In the genomic region with DNA sequence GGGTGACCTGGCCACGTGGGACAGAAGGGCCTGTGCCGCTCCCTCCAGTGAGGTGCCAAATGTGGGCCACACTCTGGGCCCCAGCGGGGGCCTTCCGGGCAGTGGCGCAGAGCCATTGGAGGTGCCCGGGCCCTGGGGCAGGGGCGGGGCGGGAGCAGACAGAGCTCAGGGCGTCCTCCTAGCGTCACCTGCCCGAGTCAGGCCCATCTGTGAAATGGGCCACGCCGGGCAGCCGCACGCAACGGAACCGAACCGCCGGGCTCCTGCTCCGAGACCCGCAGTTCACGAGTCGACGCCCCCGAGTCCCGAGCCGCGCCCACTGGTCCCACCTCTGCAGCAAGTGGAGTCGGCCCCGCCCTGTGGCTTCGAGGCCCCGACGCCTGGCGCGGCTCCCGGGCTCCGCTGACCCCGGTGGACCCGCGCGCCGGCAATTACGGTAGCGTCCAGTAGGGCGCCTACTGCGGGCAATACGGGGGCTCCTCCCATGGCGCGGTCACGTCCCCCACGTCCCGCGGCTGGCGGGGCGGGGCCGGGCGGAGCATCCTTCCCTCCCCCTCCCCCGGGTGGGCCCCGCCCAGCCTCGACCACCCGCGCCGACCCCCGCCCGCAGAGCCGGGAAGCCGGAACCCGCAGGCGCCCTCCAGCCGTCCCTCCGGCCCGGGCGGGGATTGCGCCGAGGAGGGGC, we compare ENCODE assay signal across 8 cellular contexts. TPM values are rescaled to one million over a fixed set of nuclear protein-coding genes. Genes with fewer than 3 reads are reported as not detected.
DNase-seq lines count a peak whose midpoint lies in the region; ATAC-seq and TF ChIP-seq lines count a peak whose summit lies in the region.

No MANE protein-coding gene starts in this region.

- H3F3A ChIP-seq in PC-3 (ENCODE audit: low read length, unreplicated experiment), result no peaks in the 10 kb centered on the region

- H3K27me3 Mint-ChIP-seq in HFFc6 (ENCODE audit: insufficient read depth), result peaks cover 9% of the 10 kb centered on the region
- H3K27me3 Mint-ChIP-seq in activated naive CD8-positive, alpha-beta T cell treated with anti-CD3 and anti-CD28 coated beads, Interleukin-2, amount 10 ng/mL, durations not matched to agents 7 days and 5 days, result no peaks in the 10 kb centered on the region

- H3K4me3 Mint-ChIP-seq in HFFc6, result peak overlapping the region; percentile 99
- H3K4me3 Mint-ChIP-seq in activated naive CD8-positive, alpha-beta T cell treated with anti-CD3 and anti-CD28 coated beads, Interleukin-2, amount 10 ng/mL, durations not matched to agents 7 days and 5 days, result peak overlapping the region; percentile 97

- BruUV-seq in PC-3 (replicated peaks; lab: Mats Ljungman, UMichigan), result no TSS peak

- intact Hi-C loops in PC-3 (cut with micrococcal nuclease), result no loop called here
- intact Hi-C loops in Right ventricle myocardium inferior (cut with DNase I), result loop anchor here (5.0 kb wide), 1 partner anchor 42 kb away; a partner anchor contains a TSS

- peak; percentile 95 for DNase-seq in GM03348 (ENCODE audit: low spot score)
- peak; percentile 82 for DNase-seq in HFFc6
- peak; percentile 85 for DNase-seq in PC-3
- peak; percentile 86 for DNase-seq in activated naive CD8-positive, alpha-beta T cell treated with anti-CD3 and anti-CD28 coated beads, Interleukin-2, amount 10 ng/mL, durations not matched to agents 7 days and 5 days
- DNase-seq in Right ventricle myocardium inferior (ENCODE audit: missing footprints), result peak; percentile 94
- no peak for DNase-seq in omental fat pad (ENCODE audit: low spot score)

- H3K79me2 ChIP-seq in PC-3 (ENCODE audit: low read length), result peaks cover 76% of the 10 kb centered on the region

- H3K4me1 Mint-ChIP-seq in HFFc6 (ENCODE audit: low read depth), result 0 out of 2 replicates have a peak, but pooled peaks cover 6% of the 10 kb centered on the region
- peaks cover 11% of the 10 kb centered on the region for H3K4me1 Mint-ChIP-seq in activated naive CD8-positive, alpha-beta T cell treated with anti-CD3 and anti-CD28 coated beads, Interleukin-2, amount 10 ng/mL, durations not matched to agents 7 days and 5 days

- H3K4me3 ChIP-seq in PC-3 (ENCODE audit: low read length), result peak overlapping the region; percentile 84

- peaks cover 54% of the 10 kb centered on the region for H4K20me1 ChIP-seq in PC-3 (ENCODE audit: low read length)

- H3K9me2 ChIP-seq in PC-3 (replicated peaks; ENCODE audit: low read length), result no peaks in the 10 kb centered on the region

- CTCF ChIA-PET in PC-3 (lab: Charles Lee), result interaction anchor here (1.0 kb wide), 1 partner anchor 25 kb away, joined by 4 read pairs; no protein-coding TSS in a partner anchor

- peaks cover 48% of the 10 kb centered on the region for H3K4me1 ChIP-seq in PC-3 (ENCODE audit: insufficient read depth, low read length)

- TF ChIP-seq CTCF in HFFc6 (IDR thresholded peaks at IDR 0.05), result peak; percentile 81
- peak; percentile 36; the same call in 1 of the 2 replicates for TF ChIP-seq CTCF in PC-3 (conservative IDR thresholded peaks at IDR 0.05; ENCODE audit: low read depth, low read length)
- TF ChIP-seq CTCF in omental fat pad (IDR thresholded peaks at IDR 0.05), result peak in 1 of 3 donors; percentile 54

- H3K4me2 ChIP-seq in PC-3 (ENCODE audit: low read length), result peak overlapping the region; percentile 90

- H3K36me3 Mint-ChIP-seq in HFFc6 (ENCODE audit: low read depth), result peaks cover 6% of the 10 kb centered on the region
- peaks cover 3% of the 10 kb centered on the region for H3K36me3 Mint-ChIP-seq in activated naive CD8-positive, alpha-beta T cell treated with anti-CD3 and anti-CD28 coated beads, Interleukin-2, amount 10 ng/mL, durations not matched to agents 7 days and 5 days

- peak overlapping the region; percentile 93 for H3K9ac ChIP-seq in PC-3 (ENCODE audit: low read length)

- H3K27ac Mint-ChIP-seq in HFFc6, result 0 out of 2 replicates have a peak overlapping the region, but pooled peaks have one; percentile 94
- H3K27ac Mint-ChIP-seq in activated naive CD8-positive, alpha-beta T cell treated with anti-CD3 and anti-CD28 coated beads, Interleukin-2, amount 10 ng/mL, durations not matched to agents 7 days and 5 days, result peak overlapping the region; percentile 88

- H3K9me3 ChIP-seq in PC-3 (ENCODE audit: low read length), result no peaks in the 10 kb centered on the region

- H3K27ac ChIP-seq in PC-3 (ENCODE audit: low read length), result peak overlapping the region; percentile 78

- H2AFZ ChIP-seq in PC-3 (ENCODE audit: low read length), result no peak overlapping the region

- H3K36me3 ChIP-seq in PC-3 (ENCODE audit: low read depth, low read length), result peaks cover 17% of the 10 kb centered on the region; the same call in 1 of the 2 replicates

- H3K27me3 ChIP-seq in PC-3 (ENCODE audit: low read length), result no peaks in the 10 kb centered on the region

- ATAC-seq in PC-3 (peak; percentile 45), Right ventricle myocardium inferior (peak; percentile 82), omental fat pad (ENCODE audit: low FRiP score) (peak; percentile 50), HG02981 (IDR thresholded peaks at IDR 0.05; ENCODE audit: unreplicated experiment) (no peak), GM18519 (IDR thresholded peaks at IDR 0.05; ENCODE audit: low FRiP score, unreplicated experiment) (no peak)
- ATAC-seq in activated naive CD8-positive, alpha-beta T cell treated with anti-CD3 and anti-CD28 coated beads, Interleukin-2, amount 10 ng/mL, durations not matched to agents 7 days and 5 days (ENCODE audit: low read depth), result peak; percentile 37

- H3K9me3 Mint-ChIP-seq in HFFc6, result no peaks in the 10 kb centered on the region
- H3K9me3 Mint-ChIP-seq in activated naive CD8-positive, alpha-beta T cell treated with anti-CD3 and anti-CD28 coated beads, Interleukin-2, amount 10 ng/mL, durations not matched to agents 7 days and 5 days, result no peaks in the 10 kb centered on the region

- POLR2A ChIA-PET in PC-3 (lab: Charles Lee; ENCODE audit: unreplicated experiment), result interaction anchor here (0.7 kb wide), 1 partner anchor 12 kb away, joined by 3 read pairs; no protein-coding TSS in a partner anchor
- POLR2A ChIA-PET in activated naive CD8-positive, alpha-beta T cell treated with anti-CD3 and anti-CD28 coated beads, Interleukin-2, amount 10 ng/mL, durations not matched to agents 7 days and 5 days (lab: Charles Lee), result interaction anchor here (2.8 to 4.5 kb wide), 5 partner anchors 7 to 67 kb away, joined by 10 to 51 read pairs (median 21); no protein-coding TSS in a partner anchor

RNA-seq across cellular contexts. Expression of a gene that starts 1.9 kb away (rescaled TPM):
- 100 to 1,000 TPM; 475 to 624 (median 523) TPM for total RNA-seq in HFFc6 (2021; fragmentation: NEBNext Ultra II Directional; extraction: Animal tissue kit (Norgen Biotek cat#: 25700))
- total RNA-seq in PC-3 (2014; rRNA removed) (286 and 447 TPM in 2 replicates), Right ventricle myocardium inferior (10.4 TPM), omental fat pad (10 to 100 TPM; 25.1 to 68.0 (median 27.5) TPM)
- total RNA-seq in activated naive CD8-positive, alpha-beta T cell treated with anti-CD3 and anti-CD28 coated beads, Interleukin-2, amount 10 ng/mL, durations not matched to agents 7 days and 5 days, result 100 to 1,000 TPM; 195 to 211 TPM

RNA-seq across cellular contexts. Expression of a gene that starts 18.1 kb away (rescaled TPM):
- 10 to 100 TPM; 12.8 to 15.6 (median 13.6) TPM for total RNA-seq in HFFc6 (2021; fragmentation: NEBNext Ultra II Directional; extraction: Animal tissue kit (Norgen Biotek cat#: 25700))
- 35.0 and 36.6 TPM in 2 replicates for total RNA-seq in PC-3 (2014; rRNA removed)
- 10 to 100 TPM; 79.5 to 81.7 TPM for total RNA-seq in activated naive CD8-positive, alpha-beta T cell treated with anti-CD3 and anti-CD28 coated beads, Interleukin-2, amount 10 ng/mL, durations not matched to agents 7 days and 5 days
- 7.9 TPM for total RNA-seq in Right ventricle myocardium inferior
- total RNA-seq in omental fat pad, result 10 to 100 TPM; 14.8 to 32.0 (median 21.9) TPM

RNA-seq across cellular contexts. Expression of a gene that starts 42.7 kb away (rescaled TPM):
- total RNA-seq in HFFc6 (2021; fragmentation: NEBNext Ultra II Directional; extraction: Animal tissue kit (Norgen Biotek cat#: 25700)), result 100 to 1,000 TPM; 116 to 128 (median 118) TPM
- total RNA-seq in PC-3 (2014; rRNA removed) (58.6 and 73.5 TPM in 2 replicates), Right ventricle myocardium inferior (62.6 TPM), omental fat pad (100 to 1,000 TPM in 2 of 4 donors, 10 to 100 TPM in 2; 54.7 to 117 (median 98.4) TPM)
- total RNA-seq in activated naive CD8-positive, alpha-beta T cell treated with anti-CD3 and anti-CD28 coated beads, Interleukin-2, amount 10 ng/mL, durations not matched to agents 7 days and 5 days, result 100 to 1,000 TPM; 135 to 140 TPM

Comparison
In these comparisons a context has a peak if more than half of its experiments do, and no peak if none do; other contexts are left out.
1. ATAC-seq: peak in PC-3 (single experiment), activated naive CD8-positive, alpha-beta T cell treated with anti-CD3 and anti-CD28 coated beads, Interleukin-2, amount 10 ng/mL, durations not matched to agents 7 days and 5 days (single experiment), Right ventricle myocardium inferior (single experiment) and omental fat pad (single experiment); none in HG02981 (single experiment) and GM18519 (single experiment).